In genomic region chr6:491233-491632, GRCh38 we compare ENCODE assay signal across 15 cellular contexts.
A peak's percentile ranks its signal among the peaks of the same experiment; 100 is the strongest.
DNase-seq lines count a peak whose midpoint lies in the region; TF ChIP-seq lines count a peak whose summit lies in the region.
"Had no signal": no experiment of that assay in that cellular context is flagged by ENCODE, and none has a peak within 500 bp of the region (broad histone marks: within the 10 kb centered on the region; RNA-seq: fewer than 3 reads in every experiment).

No MANE protein-coding gene starts in this region.

- peak overlapping the region; percentile 59 for H3K27ac ChIP-seq in BLaER1
- peak overlapping the region; percentile 21 for H3K27ac ChIP-seq in effector memory CD4-positive, alpha-beta T cell (ENCODE audit: insufficient read depth, low read length, poor library complexity, severe bottlenecking)
- no peak overlapping the region for H3K27ac ChIP-seq in smooth muscle cell (ENCODE audit: low read depth)
- H3K27ac ChIP-seq: ascending aorta, uterus had no signal

- no peaks in the 10 kb centered on the region for H3K27me3 ChIP-seq in BLaER1
- H3K27me3 ChIP-seq in effector memory CD4-positive, alpha-beta T cell (replicated peaks; ENCODE audit: control insufficient read depth, insufficient read depth, low read length, poor library complexity, severe bottlenecking) = no peaks in the 10 kb centered on the region
- no peaks in the 10 kb centered on the region for H3K27me3 ChIP-seq in smooth muscle cell (ENCODE audit: low read depth)
- H3K27me3 ChIP-seq: ascending aorta, dorsolateral prefrontal cortex, uterus had no signal

- H4K20me1 ChIP-seq in BLaER1 (no peaks in the 10 kb centered on the region), smooth muscle cell (ENCODE audit: low read depth) (no peaks in the 10 kb centered on the region)

- DNase-seq in activated CD4-positive, alpha-beta memory T cell treated with anti-CD3 and anti-CD28 coated beads, Interleukin-2, amount 10 ng/mL, durations not matched to agents 7 days and 5 days = peak; percentile 66
- DNase-seq in effector memory CD4-positive, alpha-beta T cell = peak in 2 of 3 donors; percentile 20 to 23
- DNase-seq in posterior cingulate gyrus = no peak
- no peak for DNase-seq in medulla oblongata (ENCODE audit: extremely low spot score)
- DNase-seq in retina = no peak
- no peak for DNase-seq in smooth muscle cell (lab: John Stamatoyannopoulos, UW; ENCODE audit: unreplicated experiment)
- DNase-seq: DMS79, dorsolateral prefrontal cortex, IMR-90, NCI-H1105, SK-N-SH, uterus had no signal

- no peaks in the 10 kb centered on the region for H3K79me2 ChIP-seq in smooth muscle cell (ENCODE audit: low read depth)

- no peaks in the 10 kb centered on the region for H3F3A ChIP-seq in smooth muscle cell (ENCODE audit: low read depth)

- H3K4me1 Mint-ChIP-seq in IgD-negative memory B cell = peaks cover 31 to 48% (median 34%) of the 10 kb centered on the region in 3 donors
- H3K4me1 Mint-ChIP-seq in activated CD4-positive, alpha-beta memory T cell treated with anti-CD3 and anti-CD28 coated beads, Interleukin-2, amount 10 ng/mL, durations not matched to agents 7 days and 5 days = peaks cover 81% of the 10 kb centered on the region

- H3K9me3 ChIP-seq in BLaER1 (peaks cover 25% of the 10 kb centered on the region), smooth muscle cell (replicated peaks; ENCODE audit: low read depth) (no peaks in the 10 kb centered on the region)
- H3K9me3 ChIP-seq in effector memory CD4-positive, alpha-beta T cell (ENCODE audit: control insufficient read depth, low read length) = no peaks in the 10 kb centered on the region
- H3K9me3 ChIP-seq: ascending aorta, SK-N-SH, uterus had no signal

- POLR2A ChIA-PET in activated CD4-positive, alpha-beta memory T cell treated with anti-CD3 and anti-CD28 coated beads, Interleukin-2, amount 10 ng/mL, durations not matched to agents 7 days and 5 days (lab: Charles Lee) = interaction anchor here (0.7 to 5.9 kb wide), 17 partner anchors 8 to 335 kb away, joined by 3 to 74 read pairs (median 9); partner anchors contain the start of gene IRF4

- H3K4me3 ChIP-seq in BLaER1 = 0 out of 2 replicates have a peak overlapping the region, but pooled peaks have one; percentile 0
- H3K4me3 ChIP-seq in effector memory CD4-positive, alpha-beta T cell (ENCODE audit: insufficient read depth, low read depth, low read length, poor library complexity, severe bottlenecking) = no peak overlapping the region
- H3K4me3 ChIP-seq in smooth muscle cell = no peak overlapping the region
- H3K4me3 ChIP-seq: ascending aorta, dorsolateral prefrontal cortex, uterus had no signal

- no peaks in the 10 kb centered on the region for H3K27me3 Mint-ChIP-seq in IgD-negative memory B cell
- no peaks in the 10 kb centered on the region for H3K27me3 Mint-ChIP-seq in activated CD4-positive, alpha-beta memory T cell treated with anti-CD3 and anti-CD28 coated beads, Interleukin-2, amount 10 ng/mL, durations not matched to agents 7 days and 5 days

- H3K4me1 ChIP-seq in BLaER1 (peaks cover 83% of the 10 kb centered on the region), smooth muscle cell (ENCODE audit: low read depth) (no peaks in the 10 kb centered on the region)
- H3K4me1 ChIP-seq in effector memory CD4-positive, alpha-beta T cell (ENCODE audit: control insufficient read depth, insufficient read depth, low read length, poor library complexity, severe bottlenecking) = peaks cover 44% of the 10 kb centered on the region
- H3K4me1 ChIP-seq: ascending aorta, uterus had no signal

- no peaks in the 10 kb centered on the region for H3K9me3 Mint-ChIP-seq in IgD-negative memory B cell
- peaks cover 4% of the 10 kb centered on the region for H3K9me3 Mint-ChIP-seq in activated CD4-positive, alpha-beta memory T cell treated with anti-CD3 and anti-CD28 coated beads, Interleukin-2, amount 10 ng/mL, durations not matched to agents 7 days and 5 days

- TF ChIP-seq CTCF in smooth muscle cell (IDR thresholded peaks at IDR 0.05; ENCODE audit: borderline replicate concordance, insufficient read depth, poor library complexity, severe bottlenecking) = no peak

- intact Hi-C loops in posterior cingulate gyrus (cut with DNase I) = no loop called here

- peaks cover 15% of the 10 kb centered on the region for H3K36me3 Mint-ChIP-seq in IgD-negative memory B cell
- H3K36me3 Mint-ChIP-seq in activated CD4-positive, alpha-beta memory T cell treated with anti-CD3 and anti-CD28 coated beads, Interleukin-2, amount 10 ng/mL, durations not matched to agents 7 days and 5 days (ENCODE audit: low read depth) = peaks cover 39% of the 10 kb centered on the region

- H2AFZ ChIP-seq in smooth muscle cell (ENCODE audit: low read depth) = no peak overlapping the region

- peak overlapping the region; percentile 84 for H3K4me2 ChIP-seq in BLaER1
- no peak overlapping the region for H3K4me2 ChIP-seq in smooth muscle cell
- H3K4me2 ChIP-seq: SK-N-SH had no signal

- CTCF ChIA-PET in activated CD4-positive, alpha-beta memory T cell treated with anti-CD3 and anti-CD28 coated beads, Interleukin-2, amount 10 ng/mL, durations not matched to agents 7 days and 5 days (lab: Charles Lee) = interaction anchor here (1.0 to 2.1 kb wide), 4 partner anchors 8 to 97 kb away, joined by 3 to 6 read pairs (median 4); no protein-coding TSS in a partner anchor

- H3K9ac ChIP-seq in BLaER1 (peak overlapping the region; percentile 38; the same call in 1 of the 2 replicates), smooth muscle cell (ENCODE audit: low read depth) (no peak overlapping the region)
- H3K9ac ChIP-seq: SK-N-SH had no signal

- peak overlapping the region in 2 of 4 donors; percentile 23 to 63 for H3K4me3 Mint-ChIP-seq in IgD-negative memory B cell
- peak overlapping the region; percentile 49 for H3K4me3 Mint-ChIP-seq in activated CD4-positive, alpha-beta memory T cell treated with anti-CD3 and anti-CD28 coated beads, Interleukin-2, amount 10 ng/mL, durations not matched to agents 7 days and 5 days

- 99% methylated on average over 6 of the region's 6 CpGs for WGBS in smooth muscle cell (ENCODE audit: low lambda C conversion rate)

- peaks cover 16% of the 10 kb centered on the region for H3K36me3 ChIP-seq in BLaER1
- H3K36me3 ChIP-seq in effector memory CD4-positive, alpha-beta T cell (ENCODE audit: control insufficient read depth, insufficient read depth, low read length) = no peaks in the 10 kb centered on the region
- peaks cover 7% of the 10 kb centered on the region for H3K36me3 ChIP-seq in smooth muscle cell (ENCODE audit: low read depth)
- H3K36me3 ChIP-seq: uterus had no signal

- peak overlapping the region; percentile 31 to 96 (median 83) for H3K27ac Mint-ChIP-seq in IgD-negative memory B cell
- H3K27ac Mint-ChIP-seq in activated CD4-positive, alpha-beta memory T cell treated with anti-CD3 and anti-CD28 coated beads, Interleukin-2, amount 10 ng/mL, durations not matched to agents 7 days and 5 days = peak overlapping the region; percentile 93

Comparison
In these comparisons a context has a peak if more than half of its experiments do, and no peak if none do; other contexts are left out.
1. DNase-seq: peak in activated CD4-positive, alpha-beta memory T cell treated with anti-CD3 and anti-CD28 coated beads, Interleukin-2, amount 10 ng/mL, durations not matched to agents 7 days and 5 days (single experiment) and effector memory CD4-positive, alpha-beta T cell (2 of 3); none in posterior cingulate gyrus (0 of 10), medulla oblongata (single experiment), retina (single experiment) and smooth muscle cell (single experiment).